26 cellular contexts compared by ENCODE assay signal in the genomic region with DNA sequence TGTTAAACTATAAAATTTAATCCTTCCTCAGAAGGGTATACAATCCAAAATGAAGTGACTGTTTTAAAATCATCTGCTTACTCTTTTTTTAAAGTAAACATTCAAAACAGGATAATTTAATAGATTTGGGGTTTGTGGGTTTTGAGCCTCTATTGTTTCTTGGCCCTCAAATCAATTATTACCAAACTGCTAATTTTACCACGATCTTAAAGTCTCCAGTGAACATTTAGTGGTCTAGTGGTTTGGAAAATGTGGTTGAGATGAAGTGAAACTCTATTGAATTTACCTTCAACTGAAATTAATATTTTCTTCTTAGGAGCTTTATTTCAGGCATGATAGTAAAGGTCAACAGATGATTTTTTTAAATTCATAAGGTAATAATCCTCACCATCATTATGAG. TPM values are rescaled to one million over a fixed set of nuclear protein-coding genes. Genes with fewer than 3 reads are reported as not detected.
DNase-seq lines count a peak whose midpoint lies in the region; ATAC-seq and TF ChIP-seq lines count a peak whose summit lies in the region.
"Had no signal": no experiment of that assay in that cellular context is flagged by ENCODE, and none has a peak within 500 bp of the region (broad histone marks: within the 10 kb centered on the region; RNA-seq: fewer than 3 reads in every experiment).

No MANE protein-coding gene starts in this region.

- no peaks in the 10 kb centered on the region for H3K27me3 Mint-ChIP-seq in stimulated activated naive CD8-positive, alpha-beta T cell treated with anti-CD3 and anti-CD28 coated beads, Interleukin-15, Interleukin-2, amounts not matched to agents 100 ng/mL and 50 ng/mL, for 24 hours
- H3K27me3 Mint-ChIP-seq in activated CD8-positive, alpha-beta T cell treated with anti-CD3 and anti-CD28 coated beads for 36 hours: peaks cover 9% of the 10 kb centered on the region

- ATAC-seq in stimulated activated naive CD8-positive, alpha-beta T cell treated with anti-CD3 and anti-CD28 coated beads, Interleukin-15, Interleukin-2, amounts not matched to agents 100 U/mL and 50 U/mL, for 24 hours: no peak
- peak; percentile 68 for ATAC-seq in HG02678 (IDR thresholded peaks at IDR 0.05; ENCODE audit: unreplicated experiment)
- ATAC-seq in HG03521 (IDR thresholded peaks at IDR 0.05; ENCODE audit: unreplicated experiment): peak; percentile 48
- no peak for ATAC-seq in activated CD8-positive, alpha-beta T cell treated with anti-CD3 and anti-CD28 coated beads for 36 hours

- H3K9me3 Mint-ChIP-seq in stimulated activated naive CD8-positive, alpha-beta T cell treated with anti-CD3 and anti-CD28 coated beads, Interleukin-15, Interleukin-2, amounts not matched to agents 100 ng/mL and 50 ng/mL, for 24 hours: no peaks in the 10 kb centered on the region
- no peaks in the 10 kb centered on the region for H3K9me3 Mint-ChIP-seq in activated CD8-positive, alpha-beta T cell treated with anti-CD3 and anti-CD28 coated beads for 36 hours
- H3K9me3 Mint-ChIP-seq: activated naive CD4-positive, alpha-beta T cell treated with anti-CD3 and anti-CD28 coated beads, Interleukin-2, amount 10 ng/mL, durations not matched to agents 7 days and 5 days; central memory CD8-positive, alpha-beta T cell had no signal

- CTCF ChIA-PET in activated CD8-positive, alpha-beta T cell treated with anti-CD3 and anti-CD28 coated beads for 36 hours (lab: Charles Lee): no interaction called here

- H3K27me3 ChIP-seq in breast epithelium: peaks cover 0 to 4% of the 10 kb centered on the region in 2 donors
- H3K27me3 ChIP-seq: ascending aorta, MG63 had no signal

- peak overlapping the region; percentile 37 for H3K27ac Mint-ChIP-seq in stimulated activated naive CD8-positive, alpha-beta T cell treated with anti-CD3 and anti-CD28 coated beads, Interleukin-15, Interleukin-2, amounts not matched to agents 100 ng/mL and 50 ng/mL, for 24 hours
- no peak overlapping the region for H3K27ac Mint-ChIP-seq in activated CD8-positive, alpha-beta T cell treated with anti-CD3 and anti-CD28 coated beads for 36 hours
- H3K27ac Mint-ChIP-seq: activated naive CD4-positive, alpha-beta T cell treated with anti-CD3 and anti-CD28 coated beads, Interleukin-2, amount 10 ng/mL, durations not matched to agents 7 days and 5 days; CD8-positive, alpha-beta memory T cell had no signal

- H3K4me1 Mint-ChIP-seq in stimulated activated naive CD8-positive, alpha-beta T cell treated with anti-CD3 and anti-CD28 coated beads, Interleukin-15, Interleukin-2, amounts not matched to agents 100 ng/mL and 50 ng/mL, for 24 hours (ENCODE audit: low read depth): peaks cover 7% of the 10 kb centered on the region
- peaks cover 6% of the 10 kb centered on the region for H3K4me1 Mint-ChIP-seq in activated CD8-positive, alpha-beta T cell treated with anti-CD3 and anti-CD28 coated beads for 36 hours (ENCODE audit: low read depth)
- H3K4me1 Mint-ChIP-seq: central memory CD8-positive, alpha-beta T cell; IgD-negative memory B cell had no signal

- TF ChIP-seq POLR2A in breast epithelium (IDR thresholded peaks at IDR 0.05): no peak

- intact Hi-C loops in activated CD8-positive, alpha-beta T cell treated with anti-CD3 and anti-CD28 coated beads for 36 hours (cut with micrococcal nuclease): no loop called here
- intact Hi-C loops in breast epithelium (cut with DNase I; ENCODE audit: low total_unique reads): no loop called here

- no peak overlapping the region for H3K4me3 Mint-ChIP-seq in stimulated activated naive CD8-positive, alpha-beta T cell treated with anti-CD3 and anti-CD28 coated beads, Interleukin-15, Interleukin-2, amounts not matched to agents 100 ng/mL and 50 ng/mL, for 24 hours
- H3K4me3 Mint-ChIP-seq in activated CD8-positive, alpha-beta T cell treated with anti-CD3 and anti-CD28 coated beads for 36 hours: no peak overlapping the region
- H3K4me3 Mint-ChIP-seq: activated naive CD4-positive, alpha-beta T cell treated with anti-CD3 and anti-CD28 coated beads, Interleukin-2, amount 10 ng/mL, durations not matched to agents 7 days and 5 days; CD8-positive, alpha-beta memory T cell; central memory CD8-positive, alpha-beta T cell; IgD-negative memory B cell had no signal

- H3K27ac ChIP-seq in breast epithelium: no peak overlapping the region
- H3K27ac ChIP-seq: ascending aorta, dorsolateral prefrontal cortex, stomach, transverse colon had no signal

- H3K36me3 Mint-ChIP-seq in stimulated activated naive CD8-positive, alpha-beta T cell treated with anti-CD3 and anti-CD28 coated beads, Interleukin-15, Interleukin-2, amounts not matched to agents 100 ng/mL and 50 ng/mL, for 24 hours (ENCODE audit: low read depth): no peaks in the 10 kb centered on the region
- H3K36me3 Mint-ChIP-seq in activated CD8-positive, alpha-beta T cell treated with anti-CD3 and anti-CD28 coated beads for 36 hours (ENCODE audit: low read depth): no peaks in the 10 kb centered on the region
- H3K36me3 Mint-ChIP-seq: activated naive CD4-positive, alpha-beta T cell treated with anti-CD3 and anti-CD28 coated beads, Interleukin-2, amount 10 ng/mL, durations not matched to agents 7 days and 5 days; IgD-negative memory B cell had no signal

- no peak for DNase-seq in stimulated activated naive CD8-positive, alpha-beta T cell treated with anti-CD3 and anti-CD28 coated beads, Interleukin-15, Interleukin-2, amounts not matched to agents 100 U/mL and 50 U/mL, for 24 hours
- no peak for DNase-seq in activated CD8-positive, alpha-beta T cell treated with anti-CD3 and anti-CD28 coated beads for 36 hours
- no peak for DNase-seq in breast epithelium (ENCODE audit: low spot score in 2 of 2)
- DNase-seq in GF-D8 (lab: John Stamatoyannopoulos, UW): no peak
- DNase-seq in stimulated activated naive CD4-positive, alpha-beta T cell (lab: John Stamatoyannopoulos, UW): no peak
- DNase-seq: activated CD4-positive, alpha-beta T cell treated with anti-CD3 and anti-CD28 coated beads for 48 hours; activated naive CD4-positive, alpha-beta T cell treated with anti-CD3 and anti-CD28 coated beads, Interleukin-2, amount 10 ng/mL, durations not matched to agents 7 days and 5 days; AML-193; CD8-positive, alpha-beta memory T cell; DMS53; dorsolateral prefrontal cortex; GDM1; MG63; NCI-H1417 treated with DMSO at 0.1 percent for 48 hours; NCI-H510A; RPMI8226; SK-N-SH; stimulated activated CD4-positive, alpha-beta T cell treated with anti-CD3 and anti-CD28 coated beads, Interleukin-4, amount 100 ng/mL, for 1 hour; stomach; transverse colon had no signal

- TF ChIP-seq CTCF in activated CD8-positive, alpha-beta T cell treated with anti-CD3 and anti-CD28 coated beads for 36 hours (IDR thresholded peaks at IDR 0.05): no peak
- TF ChIP-seq CTCF in breast epithelium (IDR thresholded peaks at IDR 0.05): no peak

- H3K9me3 ChIP-seq in breast epithelium: peaks cover 0 to under 1% of the 10 kb centered on the region in 2 donors
- H3K9me3 ChIP-seq: ascending aorta, MG63, SK-N-SH, stomach, transverse colon had no signal

- H3K4me3 ChIP-seq in breast epithelium: no peak overlapping the region
- H3K4me3 ChIP-seq: ascending aorta, dorsolateral prefrontal cortex, MG63, stomach, transverse colon had no signal

- no peaks in the 10 kb centered on the region for H3K36me3 ChIP-seq in breast epithelium
- H3K36me3 ChIP-seq: ascending aorta, MG63, stomach, transverse colon had no signal

- H3K4me1 ChIP-seq in breast epithelium: no peaks in the 10 kb centered on the region
- H3K4me1 ChIP-seq: ascending aorta, stomach, transverse colon had no signal

- POLR2A ChIA-PET in activated CD8-positive, alpha-beta T cell treated with anti-CD3 and anti-CD28 coated beads for 36 hours (lab: Charles Lee): no interaction called here

RNA-seq across cellular contexts. Expression of gene ATP11B, which starts 11.2 kb away (rescaled TPM):
- 10 to 100 TPM; 85.7 to 95.3 TPM for total RNA-seq in activated CD8-positive, alpha-beta T cell treated with anti-CD3 and anti-CD28 coated beads for 36 hours
- total RNA-seq in breast epithelium: 10 to 100 TPM; 70.8 to 92.8 (median 77.3) TPM

Comparison
In these comparisons a context has a peak if more than half of its experiments do, and no peak if none do; other contexts are left out.
1. ATAC-seq: peak in HG02678 (single experiment) and HG03521 (single experiment); none in stimulated activated naive CD8-positive, alpha-beta T cell treated with anti-CD3 and anti-CD28 coated beads, Interleukin-15, Interleukin-2, amounts not matched to agents 100 U/mL and 50 U/mL, for 24 hours (single experiment) and activated CD8-positive, alpha-beta T cell treated with anti-CD3 and anti-CD28 coated beads for 36 hours (single experiment).